Comparison of ENCODE assay signal across 1 cellular context in the genomic region with DNA sequence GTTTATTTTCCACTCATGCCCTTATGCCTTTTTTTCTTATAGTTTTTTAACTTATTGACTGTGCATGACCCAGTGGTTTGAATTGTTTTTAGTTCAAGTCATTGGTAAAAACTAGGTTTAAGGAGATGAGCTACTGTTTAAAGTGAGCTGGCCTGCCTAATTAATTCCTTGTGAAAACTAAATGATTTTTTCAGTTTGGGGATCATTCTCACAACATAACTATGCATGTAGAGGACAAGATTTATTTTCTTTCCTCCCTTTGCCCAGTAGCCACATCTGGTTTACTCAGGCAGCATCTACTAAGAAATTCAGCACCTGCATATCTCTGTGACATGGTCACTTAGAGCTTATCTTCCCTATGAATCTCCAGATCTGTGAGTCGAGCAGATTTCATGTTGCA.
TF ChIP-seq lines count a peak whose summit lies in the region.

No MANE protein-coding gene starts in this region.

TF ChIP-seq in GM12878, 131 proteins besides CTCF, POLR2A, EP300 and RAD21 (continued from another document):
- TF ChIP-seq, protein P1, sequence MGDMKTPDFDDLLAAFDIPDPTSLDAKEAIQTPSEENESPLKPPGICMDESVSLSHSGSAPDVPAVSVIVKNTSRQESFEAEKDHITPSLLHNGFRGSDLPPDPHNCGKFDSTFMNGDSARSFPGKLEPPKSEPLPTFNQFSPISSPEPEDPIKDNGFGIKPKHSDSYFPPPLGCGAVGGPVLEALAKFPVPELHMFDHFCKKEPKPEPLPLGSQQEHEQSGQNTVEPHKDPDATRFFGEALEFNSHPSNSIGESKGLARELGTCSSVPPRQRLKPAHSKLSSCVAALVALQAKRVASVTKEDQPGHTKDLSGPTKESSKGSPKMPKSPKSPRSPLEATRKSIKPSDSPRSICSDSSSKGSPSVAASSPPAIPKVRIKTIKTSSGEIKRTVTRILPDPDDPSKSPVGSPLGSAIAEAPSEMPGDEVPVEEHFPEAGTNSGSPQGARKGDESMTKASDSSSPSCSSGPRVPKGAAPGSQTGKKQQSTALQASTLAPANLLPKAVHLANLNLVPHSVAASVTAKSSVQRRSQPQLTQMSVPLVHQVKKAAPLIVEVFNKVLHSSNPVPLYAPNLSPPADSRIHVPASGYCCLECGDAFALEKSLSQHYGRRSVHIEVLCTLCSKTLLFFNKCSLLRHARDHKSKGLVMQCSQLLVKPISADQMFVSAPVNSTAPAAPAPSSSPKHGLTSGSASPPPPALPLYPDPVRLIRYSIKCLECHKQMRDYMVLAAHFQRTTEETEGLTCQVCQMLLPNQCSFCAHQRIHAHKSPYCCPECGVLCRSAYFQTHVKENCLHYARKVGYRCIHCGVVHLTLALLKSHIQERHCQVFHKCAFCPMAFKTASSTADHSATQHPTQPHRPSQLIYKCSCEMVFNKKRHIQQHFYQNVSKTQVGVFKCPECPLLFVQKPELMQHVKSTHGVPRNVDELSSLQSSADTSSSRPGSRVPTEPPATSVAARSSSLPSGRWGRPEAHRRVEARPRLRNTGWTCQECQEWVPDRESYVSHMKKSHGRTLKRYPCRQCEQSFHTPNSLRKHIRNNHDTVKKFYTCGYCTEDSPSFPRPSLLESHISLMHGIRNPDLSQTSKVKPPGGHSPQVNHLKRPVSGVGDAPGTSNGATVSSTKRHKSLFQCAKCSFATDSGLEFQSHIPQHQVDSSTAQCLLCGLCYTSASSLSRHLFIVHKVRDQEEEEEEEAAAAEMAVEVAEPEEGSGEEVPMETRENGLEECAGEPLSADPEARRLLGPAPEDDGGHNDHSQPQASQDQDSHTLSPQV (IDR thresholded peaks at IDR 0.05), result no peak
- TF ChIP-seq RCOR1 (conservative IDR thresholded peaks at IDR 0.05; ENCODE audit: low read depth, low read length) (no peak), SUPT20H (IDR thresholded peaks at IDR 0.05; ENCODE audit: borderline replicate concordance, control insufficient read depth, low read depth, low read length) (no peak), SMAD1 (IDR thresholded peaks at IDR 0.05; ENCODE audit: low read depth, partially characterized antibody) (no peak), KDM1A (IDR thresholded peaks at IDR 0.05; ENCODE audit: borderline replicate concordance) (no peak), SMC3 (IDR thresholded peaks at IDR 0.05; ENCODE audit: borderline replicate concordance, low read length) (no peak), FOXK2 (IDR thresholded peaks at IDR 0.05) (no peak), ZBED1 (IDR thresholded peaks at IDR 0.05; ENCODE audit: borderline replicate concordance) (no peak), MYB (IDR thresholded peaks at IDR 0.05; ENCODE audit: borderline replicate concordance, low read depth, low read length) (no peak), ZSCAN29 (IDR thresholded peaks at IDR 0.05) (no peak), HDGF (IDR thresholded peaks at IDR 0.05) (no peak)
- TF ChIP-seq, protein P2, sequence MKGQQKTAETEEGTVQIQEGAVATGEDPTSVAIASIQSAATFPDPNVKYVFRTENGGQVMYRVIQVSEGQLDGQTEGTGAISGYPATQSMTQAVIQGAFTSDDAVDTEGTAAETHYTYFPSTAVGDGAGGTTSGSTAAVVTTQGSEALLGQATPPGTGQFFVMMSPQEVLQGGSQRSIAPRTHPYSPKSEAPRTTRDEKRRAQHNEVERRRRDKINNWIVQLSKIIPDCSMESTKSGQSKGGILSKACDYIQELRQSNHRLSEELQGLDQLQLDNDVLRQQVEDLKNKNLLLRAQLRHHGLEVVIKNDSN (IDR thresholded peaks at IDR 0.05; ENCODE audit: borderline replicate concordance, extremely low read length, insufficient read depth, low read depth, low read length), result no peak
- TF ChIP-seq, protein P3, sequence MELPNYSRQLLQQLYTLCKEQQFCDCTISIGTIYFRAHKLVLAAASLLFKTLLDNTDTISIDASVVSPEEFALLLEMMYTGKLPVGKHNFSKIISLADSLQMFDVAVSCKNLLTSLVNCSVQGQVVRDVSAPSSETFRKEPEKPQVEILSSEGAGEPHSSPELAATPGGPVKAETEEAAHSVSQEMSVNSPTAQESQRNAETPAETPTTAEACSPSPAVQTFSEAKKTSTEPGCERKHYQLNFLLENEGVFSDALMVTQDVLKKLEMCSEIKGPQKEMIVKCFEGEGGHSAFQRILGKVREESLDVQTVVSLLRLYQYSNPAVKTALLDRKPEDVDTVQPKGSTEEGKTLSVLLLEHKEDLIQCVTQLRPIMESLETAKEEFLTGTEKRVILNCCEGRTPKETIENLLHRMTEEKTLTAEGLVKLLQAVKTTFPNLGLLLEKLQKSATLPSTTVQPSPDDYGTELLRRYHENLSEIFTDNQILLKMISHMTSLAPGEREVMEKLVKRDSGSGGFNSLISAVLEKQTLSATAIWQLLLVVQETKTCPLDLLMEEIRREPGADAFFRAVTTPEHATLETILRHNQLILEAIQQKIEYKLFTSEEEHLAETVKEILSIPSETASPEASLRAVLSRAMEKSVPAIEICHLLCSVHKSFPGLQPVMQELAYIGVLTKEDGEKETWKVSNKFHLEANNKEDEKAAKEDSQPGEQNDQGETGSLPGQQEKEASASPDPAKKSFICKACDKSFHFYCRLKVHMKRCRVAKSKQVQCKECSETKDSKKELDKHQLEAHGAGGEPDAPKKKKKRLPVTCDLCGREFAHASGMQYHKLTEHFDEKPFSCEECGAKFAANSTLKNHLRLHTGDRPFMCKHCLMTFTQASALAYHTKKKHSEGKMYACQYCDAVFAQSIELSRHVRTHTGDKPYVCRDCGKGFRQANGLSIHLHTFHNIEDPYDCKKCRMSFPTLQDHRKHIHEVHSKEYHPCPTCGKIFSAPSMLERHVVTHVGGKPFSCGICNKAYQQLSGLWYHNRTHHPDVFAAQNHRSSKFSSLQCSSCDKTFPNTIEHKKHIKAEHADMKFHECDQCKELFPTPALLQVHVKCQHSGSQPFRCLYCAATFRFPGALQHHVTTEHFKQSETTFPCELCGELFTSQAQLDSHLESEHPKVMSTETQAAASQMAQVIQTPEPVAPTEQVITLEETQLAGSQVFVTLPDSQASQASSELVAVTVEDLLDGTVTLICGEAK (IDR thresholded peaks at IDR 0.05; ENCODE audit: borderline replicate concordance), result no peak
